ENCODE assay signal across 22 cellular contexts in genomic region chr20:24682496-24683090, GRCh38.
DNase-seq lines count a peak whose midpoint lies in the region; ATAC-seq, FAIRE-seq and TF ChIP-seq lines count a peak whose summit lies in the region.
"Had no signal": no experiment of that assay in that cellular context is flagged by ENCODE, and none has a peak within 500 bp of the region (broad histone marks: within the 10 kb centered on the region; RNA-seq: fewer than 3 reads in every experiment).

No MANE protein-coding gene starts in this region.

- H3K4me2 ChIP-seq in HepG2 (ENCODE audit: low read depth, low read length): no peak overlapping the region

- no peaks in the 10 kb centered on the region for H3K27me3 Mint-ChIP-seq in dendritic cell treated with granulocyte-macrophage colony-stimulating factor and Interleukin-4, amounts not matched to agents 40 ng/mL and 50 ng/mL, for 4 days

- H3K9me3 ChIP-seq in sigmoid colon (peaks cover 0 to under 1% (median 0%) of the 10 kb centered on the region in 4 donors), HepG2 (ENCODE audit: low read length) (peaks cover 1% of the 10 kb centered on the region; the same call in 1 of the 2 replicates), esophagus squamous epithelium (peaks cover 0 to under 1% (median 0%) of the 10 kb centered on the region in 3 donors)
- H3K9me3 ChIP-seq: HAP-1 had no signal

- no peak overlapping the region for H3K4me3 ChIP-seq in sigmoid colon
- no peak overlapping the region for H3K4me3 ChIP-seq in HepG2 (replicated peaks in 1 of 3; ENCODE audit: insufficient read depth in 1 of 3, low read depth in 2 of 3, low read length in 3 of 3)
- H3K4me3 ChIP-seq in esophagus squamous epithelium: no peak overlapping the region
- H3K4me3 ChIP-seq: GM23248, HAP-1 had no signal

- peak; percentile 12 for DNase-seq in activated effector memory CD4-positive, alpha-beta T cell treated with anti-CD3 and anti-CD28 coated beads, Interleukin-2, amount 50 U/mL, for 16 hours
- no peak for DNase-seq in activated effector memory CD4-positive, alpha-beta T cell treated with Interleukin-2 at 50 U/mL for 16 hours
- DNase-seq in sigmoid colon (peak; percentile 15), HepG2 (ENCODE audit: low spot score) (no peak), esophagus squamous epithelium (lab: John Stamatoyannopoulos, UW) (no peak), NCI-H510A treated with DMSO at 0.1 percent for 48 hours (lab: John Stamatoyannopoulos, UW) (no peak)
- DNase-seq: 8988T, DMS79 treated with DMSO at 0.1 percent for 48 hours, GM23248, Kasumi-1, NCI-H1105, NCI-H2081, NCI-H2171 treated with DMSO at 0.1 percent for 48 hours, NCI-H446, NCI-H748 treated with DMSO at 0.1 percent for 48 hours, OCI-M1, RPMI8226, SIG-M5 had no signal

- H3K36me3 Mint-ChIP-seq in dendritic cell treated with granulocyte-macrophage colony-stimulating factor and Interleukin-4, amounts not matched to agents 40 ng/mL and 50 ng/mL, for 4 days (ENCODE audit: low read depth): no peaks in the 10 kb centered on the region

- intact Hi-C loops in dendritic cell treated with granulocyte-macrophage colony-stimulating factor and Interleukin-4, amounts not matched to agents 40 ng/mL and 50 ng/mL, for 4 days (cut with micrococcal nuclease): no loop called here
- intact Hi-C loops in sigmoid colon (cut with DNase I): no loop called here
- intact Hi-C loops in HepG2 (cut with micrococcal nuclease; ENCODE audit: unreplicated experiment): no loop called here
- intact Hi-C loops in esophagus squamous epithelium (cut with DNase I): no loop called here

- FAIRE-seq in HepG2 (lab: Jason Lieb, UNC): no peak
- FAIRE-seq: HTR-8/SVneo had no signal

- no peak for TF ChIP-seq RAD21 in HepG2 (CRISPR knock-in tag; IDR thresholded peaks at IDR 0.05)

- no peak overlapping the region for H3K9ac ChIP-seq in HepG2 (ENCODE audit: insufficient read depth, low read depth, low read length)
- H3K9ac ChIP-seq: GM23248 had no signal

- no peaks in the 10 kb centered on the region for H3K9me3 Mint-ChIP-seq in dendritic cell treated with granulocyte-macrophage colony-stimulating factor and Interleukin-4, amounts not matched to agents 40 ng/mL and 50 ng/mL, for 4 days

- no peaks in the 10 kb centered on the region for H3K79me2 ChIP-seq in HepG2 (ENCODE audit: insufficient read depth, low read length)

- H4K20me1 ChIP-seq in HepG2 (ENCODE audit: insufficient read depth, low read length): no peaks in the 10 kb centered on the region

- H3K36me3 ChIP-seq in sigmoid colon: no peaks in the 10 kb centered on the region
- no peaks in the 10 kb centered on the region for H3K36me3 ChIP-seq in HepG2 (replicated peaks in 1 of 2; ENCODE audit: control insufficient read depth in 1 of 2, insufficient read depth in 2 of 2, low read length in 2 of 2)
- H3K36me3 ChIP-seq in esophagus squamous epithelium: no peaks in the 10 kb centered on the region
- H3K36me3 ChIP-seq: HAP-1 had no signal

- no peak overlapping the region for H2AFZ ChIP-seq in HepG2 (ENCODE audit: low read length)
- H2AFZ ChIP-seq: GM23248 had no signal

- 92 to 93% methylated on average over 5 of the region's 5 CpGs for WGBS in sigmoid colon, 2 donors
- WGBS in HepG2 (ENCODE audit: low lambda C conversion rate): 35% methylated on average over 5 of the region's 5 CpGs
- WGBS in esophagus squamous epithelium, 2 donors: 88 to 93% methylated on average over 5 of the region's 5 CpGs

- H3K27ac Mint-ChIP-seq in dendritic cell treated with granulocyte-macrophage colony-stimulating factor and Interleukin-4, amounts not matched to agents 40 ng/mL and 50 ng/mL, for 4 days: peak overlapping the region; percentile 44

- H3K4me1 Mint-ChIP-seq in dendritic cell treated with granulocyte-macrophage colony-stimulating factor and Interleukin-4, amounts not matched to agents 40 ng/mL and 50 ng/mL, for 4 days (ENCODE audit: low read depth): peaks cover 18% of the 10 kb centered on the region

- POLR2A ChIA-PET in HepG2 (lab: Yijun Ruan, JAX): no interaction called here

- H3K4me1 ChIP-seq in sigmoid colon (no peaks in the 10 kb centered on the region), HepG2 (ENCODE audit: insufficient read depth, low read length) (no peaks in the 10 kb centered on the region), esophagus squamous epithelium (no peaks in the 10 kb centered on the region)
- H3K4me1 ChIP-seq: HAP-1 had no signal

- H3K4me3 Mint-ChIP-seq in dendritic cell treated with granulocyte-macrophage colony-stimulating factor and Interleukin-4, amounts not matched to agents 40 ng/mL and 50 ng/mL, for 4 days: no peak overlapping the region

- H3K27ac ChIP-seq in sigmoid colon (no peak overlapping the region), HepG2 (ENCODE audit: extremely low read length, insufficient read depth, low read length) (no peak overlapping the region), esophagus squamous epithelium (no peak overlapping the region)
- H3K27ac ChIP-seq: GM23248 had no signal

- in situ Hi-C loops in HepG2 (cut with HindIII; ENCODE audit: extremely low pct_ligation_motif_present, low pct_unique_long_range_greater_than_20kb): no loop called here

- BruUV-seq in HepG2 (replicated peaks; lab: Mats Ljungman, UMichigan): no TSS peak

- CTCF ChIA-PET in HepG2 (lab: Yijun Ruan, JAX; ENCODE audit: low intra/inter-chr PET ratio, low total read pairs): no interaction called here

- H3K27me3 ChIP-seq in sigmoid colon: no peaks in the 10 kb centered on the region
- H3K27me3 ChIP-seq in HepG2 (ENCODE audit: control insufficient read depth in 1 of 2, insufficient read depth in 2 of 2, low read length in 2 of 2): peaks cover 1 to 8% of the 10 kb centered on the region in 2 experiments; a peak in 1 of 5 replicates
- no peaks in the 10 kb centered on the region for H3K27me3 ChIP-seq in esophagus squamous epithelium

- TF ChIP-seq POLR2A in sigmoid colon (IDR thresholded peaks at IDR 0.05): no peak
- TF ChIP-seq POLR2A in HepG2 (IDR thresholded peaks at IDR 0.05; ENCODE audit: insufficient read depth in 1 of 2, low read depth in 2 of 2, low read length in 2 of 2): no peak
- no peak for TF ChIP-seq POLR2A in esophagus squamous epithelium (IDR thresholded peaks at IDR 0.05)

- ATAC-seq in HepG2: no peak
- no peak for ATAC-seq in GM21825 (IDR thresholded peaks at IDR 0.05; ENCODE audit: unreplicated experiment)

- TF ChIP-seq EP300 in sigmoid colon (IDR thresholded peaks at IDR 0.05): no peak
- no peak for TF ChIP-seq EP300 in HepG2 (IDR thresholded peaks at IDR 0.05; ENCODE audit: low read depth in 2 of 2, low read length in 2 of 2)
- no peak for TF ChIP-seq EP300 in HepG2 (CRISPR knock-in tag; IDR thresholded peaks at IDR 0.05; ENCODE audit: borderline replicate concordance)

- TF ChIP-seq CTCF in sigmoid colon (IDR thresholded peaks at IDR 0.05) (no peak), HepG2 (CRISPR knock-in tag; IDR thresholded peaks at IDR 0.05) (no peak), esophagus squamous epithelium (IDR thresholded peaks at IDR 0.05) (no peak)

TF ChIP-seq in HepG2, 621 proteins besides CTCF, POLR2A, EP300 and RAD21:
- no peak for TF ChIP-seq GLMP (CRISPR knock-in tag; IDR thresholded peaks at IDR 0.05; ENCODE audit: borderline replicate concordance)

Comparison
In these comparisons a context has a peak if more than half of its experiments do, and no peak if none do; other contexts are left out.
1. DNase-seq: peak in activated effector memory CD4-positive, alpha-beta T cell treated with anti-CD3 and anti-CD28 coated beads, Interleukin-2, amount 50 U/mL, for 16 hours (single experiment) and sigmoid colon (single experiment); none in activated effector memory CD4-positive, alpha-beta T cell treated with Interleukin-2 at 50 U/mL for 16 hours (single experiment), HepG2 (single experiment), esophagus squamous epithelium (single experiment) and NCI-H510A treated with DMSO at 0.1 percent for 48 hours (single experiment).